In genomic region chr17:49872776-49873377, GRCh38 we compare ENCODE assay signal across 1 cellular context.
TF ChIP-seq lines count a peak whose summit lies in the region.

No MANE protein-coding gene starts in this region.

TF ChIP-seq in H1, 55 proteins besides CTCF, POLR2A, EP300 and RAD21:
- TF ChIP-seq, protein P1, sequence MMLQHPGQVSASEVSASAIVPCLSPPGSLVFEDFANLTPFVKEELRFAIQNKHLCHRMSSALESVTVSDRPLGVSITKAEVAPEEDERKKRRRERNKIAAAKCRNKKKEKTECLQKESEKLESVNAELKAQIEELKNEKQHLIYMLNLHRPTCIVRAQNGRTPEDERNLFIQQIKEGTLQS (IDR thresholded peaks at IDR 0.05; ENCODE audit: insufficient read depth, low read depth, low read length) = no peak
- no peak for TF ChIP-seq CREB1 (IDR thresholded peaks at IDR 0.05)
- no peak for TF ChIP-seq SAP30 (IDR thresholded peaks at IDR 0.05; ENCODE audit: insufficient read depth, insufficient replicate concordance, low read length)
- no peak for TF ChIP-seq NRF1 (IDR thresholded peaks at IDR 0.05; ENCODE audit: low read depth, low read length)
- TF ChIP-seq BRCA1 (IDR thresholded peaks at IDR 0.05; ENCODE audit: low read depth, low read length) = no peak
